Comparison of ENCODE assay signal across 12 cellular contexts in the genomic region with DNA sequence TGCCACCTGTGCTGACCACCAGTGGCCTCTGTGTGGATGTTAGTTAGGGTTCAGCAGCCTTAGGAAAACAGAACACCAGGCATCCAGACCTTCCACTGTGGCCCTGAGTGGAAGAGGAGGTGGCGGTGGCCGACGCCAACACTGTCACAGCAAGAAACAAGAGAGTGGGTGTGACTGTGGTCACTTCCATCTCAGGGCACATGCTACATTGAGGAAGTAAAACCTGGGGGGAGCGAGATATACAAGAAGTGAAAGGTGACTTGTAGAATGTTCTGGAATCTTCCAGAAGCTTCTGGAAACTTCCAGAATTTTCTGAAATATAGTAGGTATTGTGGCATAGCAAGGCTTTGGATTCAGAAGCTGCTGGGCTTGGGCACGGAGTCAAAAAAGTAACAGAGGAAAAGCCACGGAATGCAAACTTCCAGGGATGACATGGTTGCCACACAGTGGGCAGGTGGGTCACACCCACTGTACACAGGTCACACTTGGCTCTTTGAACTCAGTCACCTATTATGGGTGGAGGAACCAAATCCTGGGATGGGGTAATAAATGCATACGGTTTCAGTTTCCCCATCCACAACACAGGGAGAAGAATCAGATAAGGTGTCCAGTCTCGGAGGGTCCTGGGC. TPM values are rescaled to one million over a fixed set of nuclear protein-coding genes. Genes with fewer than 3 reads are reported as not detected.
A peak's percentile ranks its signal among the peaks of the same experiment; 100 is the strongest.
DNase-seq lines count a peak whose midpoint lies in the region; FAIRE-seq and TF ChIP-seq lines count a peak whose summit lies in the region.
"Had no signal": no experiment of that assay in that cellular context is flagged by ENCODE, and none has a peak within 500 bp of the region (broad histone marks: within the 10 kb centered on the region; RNA-seq: fewer than 3 reads in every experiment).

No MANE protein-coding gene starts in this region.

- H3K36me3 ChIP-seq in kidney (ENCODE audit: control insufficient read depth in 1 of 2, insufficient read depth in 2 of 2, low read length in 2 of 2), result no peaks in the 10 kb centered on the region

- H3K27ac Mint-ChIP-seq in IgD-negative memory B cell, result peak overlapping the region; percentile 93 to 100 (median 94)
- H3K27ac Mint-ChIP-seq: CD4-positive, alpha-beta memory T cell had no signal

- no peak overlapping the region for H3K9ac ChIP-seq in kidney (ENCODE audit: low read length in 2 of 2)

- POLR2A ChIA-PET in GM10248 (lab: Yijun Ruan, JAX), result interaction anchor here (0.6 kb wide), 1 partner anchor 21 kb away, joined by 3 read pairs; no protein-coding TSS in a partner anchor

- no peak for TF ChIP-seq CTCF in GM10248 (IDR thresholded peaks at IDR 0.05; ENCODE audit: control extremely low read depth, extremely low read depth, low read depth, missing control alignments)
- TF ChIP-seq CTCF in GM20000 (IDR thresholded peaks at IDR 0.05; ENCODE audit: extremely low read depth, missing control alignments), result no peak
- TF ChIP-seq CTCF in kidney (IDR thresholded peaks at IDR 0.05; ENCODE audit: borderline replicate concordance, extremely low read depth, insufficient read depth), result no peak

- peak overlapping the region; percentile 41 for H3K27ac ChIP-seq in layer of hippocampus (ENCODE audit: low read depth, low read length)
- H3K27ac ChIP-seq in kidney (ENCODE audit: low read depth in 2 of 2, low read length in 2 of 2), result no peak overlapping the region

- no peaks in the 10 kb centered on the region for H3K27me3 ChIP-seq in layer of hippocampus (ENCODE audit: control insufficient read depth, insufficient read depth, low read length)

- H3K9me3 Mint-ChIP-seq in IgD-negative memory B cell, result peaks cover 0 to 9% (median 4%) of the 10 kb centered on the region in 3 donors
- H3K9me3 Mint-ChIP-seq: CD4-positive, alpha-beta memory T cell had no signal

- CTCF ChIA-PET in GM10248 (lab: Yijun Ruan, JAX), result interaction anchor here (1.2 to 1.5 kb wide), 2 partner anchors 30 to 69 kb away, joined by 3 to 4 read pairs; no protein-coding TSS in a partner anchor

- intact Hi-C loops in kidney (cut with DNase I), result no loop called here

- H3K4me3 Mint-ChIP-seq in IgD-negative memory B cell, result peak overlapping the region; percentile 18 to 86 (median 70)
- H3K4me3 Mint-ChIP-seq: CD4-positive, alpha-beta memory T cell had no signal

- H3K4me1 ChIP-seq in kidney (ENCODE audit: control insufficient read depth in 1 of 2, insufficient read depth in 1 of 2, low read depth in 1 of 2, low read length in 2 of 2), result peaks cover 0 to 2% of the 10 kb centered on the region in 2 donors

- no peaks in the 10 kb centered on the region for H3K27me3 Mint-ChIP-seq in IgD-negative memory B cell
- H3K27me3 Mint-ChIP-seq: CD4-positive, alpha-beta memory T cell had no signal

- H3K4me1 Mint-ChIP-seq in IgD-negative memory B cell, result peaks cover 34 to 56% (median 47%) of the 10 kb centered on the region in 3 donors
- H3K4me1 Mint-ChIP-seq: CD4-positive, alpha-beta memory T cell had no signal

- H3K4me3 ChIP-seq in kidney (ENCODE audit: low read length in 2 of 2), result no peak overlapping the region

- H3K9me3 ChIP-seq in kidney (ENCODE audit: control insufficient read depth in 1 of 2, low read length in 2 of 2), result no peaks in the 10 kb centered on the region

- H3K36me3 Mint-ChIP-seq in IgD-negative memory B cell, result peaks cover 16% of the 10 kb centered on the region

- no peak for FAIRE-seq in kidney (lab: Jason Lieb, UNC)

- DNase-seq in GM10248 (ENCODE audit: extremely low spot score), result peak; percentile 85
- DNase-seq in GM20000 (ENCODE audit: low spot score), result peak; percentile 84
- no peak for DNase-seq in kidney
- DNase-seq in anterior cingulate cortex (lab: John Stamatoyannopoulos, UW), result no peak
- DNase-seq in cerebellum (ENCODE audit: low spot score), result no peak
- DNase-seq in SW 1271 (lab: John Stamatoyannopoulos, UW), result no peak
- DNase-seq: activated CD4-positive, alpha-beta T cell treated with anti-CD3 and anti-CD28 coated beads, Interleukin-2, amount 50 U/mL, for 1 hour; CD4-positive, alpha-beta memory T cell; kidney glomerular epithelial cell; NCI-H1436 had no signal

RNA-seq across cellular contexts. Expression of a gene that starts 24.3 kb away (rescaled TPM):
- 74.6 TPM for polyA plus RNA-seq in IgD-negative memory B cell
- 9.9 TPM for total RNA-seq in kidney
- polyA plus RNA-seq in kidney (ENCODE audit: insufficient read depth, low read depth, low replicate concordance), result 13.4 TPM
- total RNA-seq in cerebellum, result 4.5 TPM

RNA-seq across cellular contexts. Expression of a gene that starts 43.0 kb away (rescaled TPM):
- 0.64 TPM for polyA plus RNA-seq in IgD-negative memory B cell
- total RNA-seq in kidney, result 2.3 TPM
- 7.6 TPM for polyA plus RNA-seq in kidney (ENCODE audit: insufficient read depth, low read depth, low replicate concordance)
- total RNA-seq in cerebellum, result 19.1 TPM
- total RNA-seq: CD4-positive, alpha-beta memory T cell had no signal
- polyA plus RNA-seq: CD4-positive, alpha-beta memory T cell had no signal

Comparison
In these comparisons a context has a peak if more than half of its experiments do, and no peak if none do; other contexts are left out.
1. DNase-seq: peak in GM10248 (single experiment) and GM20000 (single experiment); none in kidney (single experiment), anterior cingulate cortex (0 of 58), cerebellum (single experiment) and SW 1271 (0 of 2).